ENCODE assay signal across 1 cellular context in the genomic region with DNA sequence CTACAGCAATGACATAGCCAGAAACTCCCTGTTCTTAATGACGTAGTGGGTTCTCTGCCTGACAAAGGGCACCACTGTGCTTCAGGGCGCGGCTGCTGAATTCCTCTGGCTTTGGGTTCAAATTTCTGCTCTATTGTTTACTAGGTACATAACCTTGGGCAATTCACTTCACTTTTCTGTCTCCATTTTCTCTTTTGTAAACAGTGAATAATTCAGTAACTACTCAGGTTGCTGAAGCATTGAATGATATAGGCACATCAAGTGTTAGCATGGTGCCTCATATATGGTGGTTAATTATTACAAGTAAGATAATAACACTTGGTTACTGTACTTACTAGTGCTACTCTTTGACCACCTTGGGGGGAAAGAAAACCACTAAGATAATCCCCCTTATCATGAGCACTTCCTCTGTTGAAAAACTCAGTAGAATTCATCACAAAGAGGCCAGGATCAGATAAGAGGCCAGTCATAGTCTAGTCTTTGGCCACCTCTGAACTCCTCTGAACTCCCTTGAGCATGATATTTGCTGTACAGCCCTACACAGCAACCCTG.
TF ChIP-seq lines count a peak whose summit lies in the region.

No MANE protein-coding gene starts in this region.

TF ChIP-seq in HepG2, 621 proteins besides CTCF, POLR2A, EP300 and RAD21 (continued from another document and continues in another):
- TF ChIP-seq, protein P1, sequence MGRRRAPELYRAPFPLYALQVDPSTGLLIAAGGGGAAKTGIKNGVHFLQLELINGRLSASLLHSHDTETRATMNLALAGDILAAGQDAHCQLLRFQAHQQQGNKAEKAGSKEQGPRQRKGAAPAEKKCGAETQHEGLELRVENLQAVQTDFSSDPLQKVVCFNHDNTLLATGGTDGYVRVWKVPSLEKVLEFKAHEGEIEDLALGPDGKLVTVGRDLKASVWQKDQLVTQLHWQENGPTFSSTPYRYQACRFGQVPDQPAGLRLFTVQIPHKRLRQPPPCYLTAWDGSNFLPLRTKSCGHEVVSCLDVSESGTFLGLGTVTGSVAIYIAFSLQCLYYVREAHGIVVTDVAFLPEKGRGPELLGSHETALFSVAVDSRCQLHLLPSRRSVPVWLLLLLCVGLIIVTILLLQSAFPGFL (CRISPR knock-in tag; IDR thresholded peaks at IDR 0.05) = no peak
- TF ChIP-seq, protein P2, sequence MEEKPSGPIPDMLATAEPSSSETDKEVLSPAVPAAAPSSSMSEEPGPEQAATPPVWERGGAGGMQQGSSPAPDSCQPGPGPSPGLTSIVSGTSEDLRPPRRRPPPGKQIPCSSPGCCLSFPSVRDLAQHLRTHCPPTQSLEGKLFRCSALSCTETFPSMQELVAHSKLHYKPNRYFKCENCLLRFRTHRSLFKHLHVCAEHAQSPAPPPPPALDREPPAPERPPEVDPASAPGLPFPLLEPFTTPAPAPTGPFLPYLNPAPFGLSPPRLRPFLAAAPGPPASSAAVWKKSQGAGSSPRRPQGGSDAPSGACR (CRISPR knock-in tag; IDR thresholded peaks at IDR 0.05) = peak; percentile 76; the same call in 1 of the 2 replicates
- TF ChIP-seq SIN3A (IDR thresholded peaks at IDR 0.05; ENCODE audit: borderline replicate concordance, low read depth, low read length) (no peak), MTA3 (CRISPR knock-in tag; IDR thresholded peaks at IDR 0.05) (no peak), RXRB (CRISPR knock-in tag; IDR thresholded peaks at IDR 0.05; ENCODE audit: borderline replicate concordance) (peak; percentile 82; the same call in 1 of the 2 replicates), ZSCAN30 (CRISPR knock-in tag; IDR thresholded peaks at IDR 0.05) (no peak), NR2F2 (IDR thresholded peaks at IDR 0.05; ENCODE audit: borderline replicate concordance, low read depth) (peak; percentile 92), NFIB (CRISPR knock-in tag; IDR thresholded peaks at IDR 0.05; ENCODE audit: borderline replicate concordance) (no peak), ZNF44 (CRISPR knock-in tag; IDR thresholded peaks at IDR 0.05) (no peak), KLF9 (CRISPR knock-in tag; IDR thresholded peaks at IDR 0.05; ENCODE audit: low read depth) (peak; percentile 34), TEAD2 (CRISPR knock-in tag; IDR thresholded peaks at IDR 0.05) (no peak), SAP130 (CRISPR knock-in tag; IDR thresholded peaks at IDR 0.05; ENCODE audit: low read depth) (peak; percentile 79), MAFG (CRISPR knock-in tag; IDR thresholded peaks at IDR 0.05) (no peak), ZMYM4 (CRISPR knock-in tag; IDR thresholded peaks at IDR 0.05) (peak; percentile 94), KDM3A (CRISPR knock-in tag; IDR thresholded peaks at IDR 0.05; ENCODE audit: low read depth) (peak; percentile 80; the same call in 1 of the 2 replicates), KLF6 (CRISPR knock-in tag; IDR thresholded peaks at IDR 0.05) (peak; percentile 86), ZNF567 (CRISPR knock-in tag; IDR thresholded peaks at IDR 0.05; ENCODE audit: borderline replicate concordance) (no peak), ZNF577 (CRISPR knock-in tag; IDR thresholded peaks at IDR 0.05; ENCODE audit: borderline replicate concordance, low read depth) (no peak), BCL6 (CRISPR knock-in tag; IDR thresholded peaks at IDR 0.05) (peak; percentile 89), HDAC6 (IDR thresholded peaks at IDR 0.05; ENCODE audit: low read depth, low read length) (no peak), ZNF24 (IDR thresholded peaks at IDR 0.05) (0 out of 2 replicates have a peak, but pooled peaks have one; percentile 9), ZNF282 (IDR thresholded peaks at IDR 0.05; ENCODE audit: partially characterized antibody) (no peak), SP5 (CRISPR knock-in tag; IDR thresholded peaks at IDR 0.05; ENCODE audit: borderline replicate concordance, low read depth) (peak; percentile 68), HCFC1 (IDR thresholded peaks at IDR 0.05; ENCODE audit: low read depth, low read length) (no peak)
- TF ChIP-seq, protein P3, sequence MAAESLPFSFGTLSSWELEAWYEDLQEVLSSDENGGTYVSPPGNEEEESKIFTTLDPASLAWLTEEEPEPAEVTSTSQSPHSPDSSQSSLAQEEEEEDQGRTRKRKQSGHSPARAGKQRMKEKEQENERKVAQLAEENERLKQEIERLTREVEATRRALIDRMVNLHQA (CRISPR knock-in tag; IDR thresholded peaks at IDR 0.05) = no peak
- TF ChIP-seq, protein P4, sequence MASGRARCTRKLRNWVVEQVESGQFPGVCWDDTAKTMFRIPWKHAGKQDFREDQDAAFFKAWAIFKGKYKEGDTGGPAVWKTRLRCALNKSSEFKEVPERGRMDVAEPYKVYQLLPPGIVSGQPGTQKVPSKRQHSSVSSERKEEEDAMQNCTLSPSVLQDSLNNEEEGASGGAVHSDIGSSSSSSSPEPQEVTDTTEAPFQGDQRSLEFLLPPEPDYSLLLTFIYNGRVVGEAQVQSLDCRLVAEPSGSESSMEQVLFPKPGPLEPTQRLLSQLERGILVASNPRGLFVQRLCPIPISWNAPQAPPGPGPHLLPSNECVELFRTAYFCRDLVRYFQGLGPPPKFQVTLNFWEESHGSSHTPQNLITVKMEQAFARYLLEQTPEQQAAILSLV (CRISPR knock-in tag; IDR thresholded peaks at IDR 0.05; ENCODE audit: borderline replicate concordance) = no peak
- TF ChIP-seq, protein P5, sequence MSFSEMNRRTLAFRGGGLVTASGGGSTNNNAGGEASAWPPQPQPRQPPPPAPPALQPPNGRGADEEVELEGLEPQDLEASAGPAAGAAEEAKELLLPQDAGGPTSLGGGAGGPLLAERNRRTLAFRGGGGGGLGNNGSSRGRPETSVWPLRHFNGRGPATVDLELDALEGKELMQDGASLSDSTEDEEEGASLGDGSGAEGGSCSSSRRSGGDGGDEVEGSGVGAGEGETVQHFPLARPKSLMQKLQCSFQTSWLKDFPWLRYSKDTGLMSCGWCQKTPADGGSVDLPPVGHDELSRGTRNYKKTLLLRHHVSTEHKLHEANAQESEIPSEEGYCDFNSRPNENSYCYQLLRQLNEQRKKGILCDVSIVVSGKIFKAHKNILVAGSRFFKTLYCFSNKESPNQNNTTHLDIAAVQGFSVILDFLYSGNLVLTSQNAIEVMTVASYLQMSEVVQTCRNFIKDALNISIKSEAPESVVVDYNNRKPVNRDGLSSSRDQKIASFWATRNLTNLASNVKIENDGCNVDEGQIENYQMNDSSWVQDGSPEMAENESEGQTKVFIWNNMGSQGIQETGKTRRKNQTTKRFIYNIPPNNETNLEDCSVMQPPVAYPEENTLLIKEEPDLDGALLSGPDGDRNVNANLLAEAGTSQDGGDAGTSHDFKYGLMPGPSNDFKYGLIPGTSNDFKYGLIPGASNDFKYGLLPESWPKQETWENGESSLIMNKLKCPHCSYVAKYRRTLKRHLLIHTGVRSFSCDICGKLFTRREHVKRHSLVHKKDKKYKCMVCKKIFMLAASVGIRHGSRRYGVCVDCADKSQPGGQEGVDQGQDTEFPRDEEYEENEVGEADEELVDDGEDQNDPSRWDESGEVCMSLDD (CRISPR knock-in tag; IDR thresholded peaks at IDR 0.05; ENCODE audit: borderline replicate concordance) = no peak
- TF ChIP-seq, protein P6, sequence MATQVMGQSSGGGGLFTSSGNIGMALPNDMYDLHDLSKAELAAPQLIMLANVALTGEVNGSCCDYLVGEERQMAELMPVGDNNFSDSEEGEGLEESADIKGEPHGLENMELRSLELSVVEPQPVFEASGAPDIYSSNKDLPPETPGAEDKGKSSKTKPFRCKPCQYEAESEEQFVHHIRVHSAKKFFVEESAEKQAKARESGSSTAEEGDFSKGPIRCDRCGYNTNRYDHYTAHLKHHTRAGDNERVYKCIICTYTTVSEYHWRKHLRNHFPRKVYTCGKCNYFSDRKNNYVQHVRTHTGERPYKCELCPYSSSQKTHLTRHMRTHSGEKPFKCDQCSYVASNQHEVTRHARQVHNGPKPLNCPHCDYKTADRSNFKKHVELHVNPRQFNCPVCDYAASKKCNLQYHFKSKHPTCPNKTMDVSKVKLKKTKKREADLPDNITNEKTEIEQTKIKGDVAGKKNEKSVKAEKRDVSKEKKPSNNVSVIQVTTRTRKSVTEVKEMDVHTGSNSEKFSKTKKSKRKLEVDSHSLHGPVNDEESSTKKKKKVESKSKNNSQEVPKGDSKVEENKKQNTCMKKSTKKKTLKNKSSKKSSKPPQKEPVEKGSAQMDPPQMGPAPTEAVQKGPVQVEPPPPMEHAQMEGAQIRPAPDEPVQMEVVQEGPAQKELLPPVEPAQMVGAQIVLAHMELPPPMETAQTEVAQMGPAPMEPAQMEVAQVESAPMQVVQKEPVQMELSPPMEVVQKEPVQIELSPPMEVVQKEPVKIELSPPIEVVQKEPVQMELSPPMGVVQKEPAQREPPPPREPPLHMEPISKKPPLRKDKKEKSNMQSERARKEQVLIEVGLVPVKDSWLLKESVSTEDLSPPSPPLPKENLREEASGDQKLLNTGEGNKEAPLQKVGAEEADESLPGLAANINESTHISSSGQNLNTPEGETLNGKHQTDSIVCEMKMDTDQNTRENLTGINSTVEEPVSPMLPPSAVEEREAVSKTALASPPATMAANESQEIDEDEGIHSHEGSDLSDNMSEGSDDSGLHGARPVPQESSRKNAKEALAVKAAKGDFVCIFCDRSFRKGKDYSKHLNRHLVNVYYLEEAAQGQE (IDR thresholded peaks at IDR 0.05; ENCODE audit: borderline replicate concordance in 1 of 2, low read depth in 1 of 2, low read length in 2 of 2) = no peak
- TF ChIP-seq, protein P7, sequence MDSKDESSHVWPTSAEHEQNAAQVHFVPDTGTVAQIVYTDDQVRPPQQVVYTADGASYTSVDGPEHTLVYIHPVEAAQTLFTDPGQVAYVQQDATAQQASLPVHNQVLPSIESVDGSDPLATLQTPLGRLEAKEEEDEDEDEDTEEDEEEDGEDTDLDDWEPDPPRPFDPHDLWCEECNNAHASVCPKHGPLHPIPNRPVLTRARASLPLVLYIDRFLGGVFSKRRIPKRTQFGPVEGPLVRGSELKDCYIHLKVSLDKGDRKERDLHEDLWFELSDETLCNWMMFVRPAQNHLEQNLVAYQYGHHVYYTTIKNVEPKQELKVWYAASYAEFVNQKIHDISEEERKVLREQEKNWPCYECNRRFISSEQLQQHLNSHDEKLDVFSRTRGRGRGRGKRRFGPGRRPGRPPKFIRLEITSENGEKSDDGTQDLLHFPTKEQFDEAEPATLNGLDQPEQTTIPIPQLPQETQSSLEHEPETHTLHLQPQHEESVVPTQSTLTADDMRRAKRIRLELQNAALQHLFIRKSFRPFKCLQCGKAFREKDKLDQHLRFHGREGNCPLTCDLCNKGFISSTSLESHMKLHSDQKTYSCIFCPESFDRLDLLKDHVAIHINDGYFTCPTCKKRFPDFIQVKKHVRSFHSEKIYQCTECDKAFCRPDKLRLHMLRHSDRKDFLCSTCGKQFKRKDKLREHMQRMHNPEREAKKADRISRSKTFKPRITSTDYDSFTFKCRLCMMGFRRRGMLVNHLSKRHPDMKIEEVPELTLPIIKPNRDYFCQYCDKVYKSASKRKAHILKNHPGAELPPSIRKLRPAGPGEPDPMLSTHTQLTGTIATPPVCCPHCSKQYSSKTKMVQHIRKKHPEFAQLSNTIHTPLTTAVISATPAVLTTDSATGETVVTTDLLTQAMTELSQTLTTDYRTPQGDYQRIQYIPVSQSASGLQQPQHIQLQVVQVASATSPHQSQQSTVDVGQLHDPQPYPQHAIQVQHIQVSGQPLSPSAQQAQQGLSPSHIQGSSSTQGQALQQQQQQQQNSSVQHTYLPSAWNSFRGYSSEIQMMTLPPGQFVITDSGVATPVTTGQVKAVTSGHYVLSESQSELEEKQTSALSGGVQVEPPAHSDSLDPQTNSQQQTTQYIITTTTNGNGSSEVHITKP (CRISPR knock-in tag; IDR thresholded peaks at IDR 0.05; ENCODE audit: low read depth) = peak; percentile 62; the same call in 1 of the 2 replicates
- TF ChIP-seq, protein P8, sequence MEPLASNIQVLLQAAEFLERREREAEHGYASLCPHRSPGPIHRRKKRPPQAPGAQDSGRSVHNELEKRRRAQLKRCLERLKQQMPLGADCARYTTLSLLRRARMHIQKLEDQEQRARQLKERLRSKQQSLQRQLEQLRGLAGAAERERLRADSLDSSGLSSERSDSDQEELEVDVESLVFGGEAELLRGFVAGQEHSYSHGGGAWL (CRISPR knock-in tag; IDR thresholded peaks at IDR 0.05) = no peak
- TF ChIP-seq, protein P9, sequence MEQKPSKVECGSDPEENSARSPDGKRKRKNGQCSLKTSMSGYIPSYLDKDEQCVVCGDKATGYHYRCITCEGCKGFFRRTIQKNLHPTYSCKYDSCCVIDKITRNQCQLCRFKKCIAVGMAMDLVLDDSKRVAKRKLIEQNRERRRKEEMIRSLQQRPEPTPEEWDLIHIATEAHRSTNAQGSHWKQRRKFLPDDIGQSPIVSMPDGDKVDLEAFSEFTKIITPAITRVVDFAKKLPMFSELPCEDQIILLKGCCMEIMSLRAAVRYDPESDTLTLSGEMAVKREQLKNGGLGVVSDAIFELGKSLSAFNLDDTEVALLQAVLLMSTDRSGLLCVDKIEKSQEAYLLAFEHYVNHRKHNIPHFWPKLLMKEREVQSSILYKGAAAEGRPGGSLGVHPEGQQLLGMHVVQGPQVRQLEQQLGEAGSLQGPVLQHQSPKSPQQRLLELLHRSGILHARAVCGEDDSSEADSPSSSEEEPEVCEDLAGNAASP (CRISPR knock-in tag; IDR thresholded peaks at IDR 0.05; ENCODE audit: borderline replicate concordance) = peak; percentile 57; the same call in 1 of the 2 replicates
- TF ChIP-seq, protein P10, sequence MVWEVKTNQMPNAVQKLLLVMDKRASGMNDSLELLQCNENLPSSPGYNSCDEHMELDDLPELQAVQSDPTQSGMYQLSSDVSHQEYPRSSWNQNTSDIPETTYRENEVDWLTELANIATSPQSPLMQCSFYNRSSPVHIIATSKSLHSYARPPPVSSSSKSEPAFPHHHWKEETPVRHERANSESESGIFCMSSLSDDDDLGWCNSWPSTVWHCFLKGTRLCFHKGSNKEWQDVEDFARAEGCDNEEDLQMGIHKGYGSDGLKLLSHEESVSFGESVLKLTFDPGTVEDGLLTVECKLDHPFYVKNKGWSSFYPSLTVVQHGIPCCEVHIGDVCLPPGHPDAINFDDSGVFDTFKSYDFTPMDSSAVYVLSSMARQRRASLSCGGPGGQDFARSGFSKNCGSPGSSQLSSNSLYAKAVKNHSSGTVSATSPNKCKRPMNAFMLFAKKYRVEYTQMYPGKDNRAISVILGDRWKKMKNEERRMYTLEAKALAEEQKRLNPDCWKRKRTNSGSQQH (CRISPR knock-in tag; IDR thresholded peaks at IDR 0.05; ENCODE audit: low read depth) = no peak
- TF ChIP-seq, protein P11, sequence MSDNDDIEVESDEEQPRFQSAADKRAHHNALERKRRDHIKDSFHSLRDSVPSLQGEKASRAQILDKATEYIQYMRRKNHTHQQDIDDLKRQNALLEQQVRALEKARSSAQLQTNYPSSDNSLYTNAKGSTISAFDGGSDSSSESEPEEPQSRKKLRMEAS (IDR thresholded peaks at IDR 0.05) = peak; percentile 43; the same call in 1 of the 2 replicates
- TF ChIP-seq, protein P12, sequence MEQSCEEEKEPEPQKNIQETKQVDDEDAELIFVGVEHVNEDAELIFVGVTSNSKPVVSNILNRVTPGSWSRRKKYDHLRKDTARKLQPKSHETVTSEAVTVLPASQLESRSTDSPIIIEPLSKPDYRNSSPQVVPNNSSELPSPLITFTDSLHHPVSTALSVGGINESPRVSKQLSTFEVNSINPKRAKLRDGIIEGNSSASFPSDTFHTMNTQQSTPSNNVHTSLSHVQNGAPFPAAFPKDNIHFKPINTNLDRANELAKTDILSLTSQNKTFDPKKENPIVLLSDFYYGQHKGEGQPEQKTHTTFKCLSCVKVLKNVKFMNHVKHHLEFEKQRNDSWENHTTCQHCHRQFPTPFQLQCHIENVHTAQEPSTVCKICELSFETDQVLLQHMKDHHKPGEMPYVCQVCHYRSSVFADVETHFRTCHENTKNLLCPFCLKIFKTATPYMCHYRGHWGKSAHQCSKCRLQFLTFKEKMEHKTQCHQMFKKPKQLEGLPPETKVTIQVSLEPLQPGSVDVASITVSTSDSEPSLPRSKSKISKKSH (CRISPR knock-in tag; IDR thresholded peaks at IDR 0.05; ENCODE audit: borderline replicate concordance) = no peak
- TF ChIP-seq, protein P13, sequence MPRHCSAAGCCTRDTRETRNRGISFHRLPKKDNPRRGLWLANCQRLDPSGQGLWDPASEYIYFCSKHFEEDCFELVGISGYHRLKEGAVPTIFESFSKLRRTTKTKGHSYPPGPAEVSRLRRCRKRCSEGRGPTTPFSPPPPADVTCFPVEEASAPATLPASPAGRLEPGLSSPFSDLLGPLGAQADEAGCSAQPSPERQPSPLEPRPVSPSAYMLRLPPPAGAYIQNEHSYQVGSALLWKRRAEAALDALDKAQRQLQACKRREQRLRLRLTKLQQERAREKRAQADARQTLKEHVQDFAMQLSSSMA (CRISPR knock-in tag; IDR thresholded peaks at IDR 0.05) = no peak
